In the genomic region with DNA sequence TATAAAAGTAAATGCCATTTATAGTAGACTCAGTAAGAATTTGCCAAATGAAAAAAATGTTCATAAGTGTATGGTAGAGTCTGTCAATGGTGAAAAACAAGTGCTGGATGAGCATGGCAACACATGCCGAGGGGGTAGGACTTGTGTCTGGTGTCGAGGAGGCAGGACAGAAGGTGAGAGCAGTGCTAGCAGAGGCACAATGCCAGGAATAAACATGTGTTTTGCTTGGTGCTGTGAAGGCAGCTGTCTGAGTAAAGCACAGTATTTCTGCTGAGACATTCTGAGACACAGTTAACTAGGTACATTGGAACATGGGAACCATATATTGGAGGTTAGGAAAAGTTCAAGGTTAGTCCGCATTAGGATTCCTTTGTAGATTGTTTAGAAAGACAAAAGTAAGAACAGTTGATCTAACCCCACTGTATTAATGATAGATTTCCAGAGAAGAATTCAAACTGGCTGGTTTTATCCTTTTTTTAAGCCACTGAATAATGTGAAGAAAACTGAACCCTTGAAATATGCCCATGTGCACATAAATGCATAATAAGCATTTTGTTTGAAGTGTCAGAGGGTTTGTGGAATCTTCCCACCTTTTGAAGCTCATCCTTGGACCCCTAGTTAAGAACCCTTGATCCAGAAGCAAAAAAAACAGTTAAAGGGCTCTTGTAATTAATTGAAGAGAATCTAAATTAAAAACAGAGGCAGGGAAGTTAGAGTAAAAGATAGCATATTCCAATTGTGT, we compare ENCODE assay signal across 1 cellular context.
TF ChIP-seq lines count a peak whose summit lies in the region.

No MANE protein-coding gene starts in this region.

TF ChIP-seq in HepG2, 621 proteins besides CTCF, POLR2A, EP300 and RAD21:
- TF ChIP-seq TARDBP (CRISPR knock-in tag; IDR thresholded peaks at IDR 0.05) (no peak), TCF12 (IDR thresholded peaks at IDR 0.05) (no peak), TCF12 (CRISPR knock-in tag; IDR thresholded peaks at IDR 0.05) (no peak), MAFF (IDR thresholded peaks at IDR 0.05; ENCODE audit: low read depth, low read length) (peak; percentile 81), MAFK (conservative IDR thresholded peaks at IDR 0.05 in 1 of 2, IDR thresholded peaks at IDR 0.05 in 1 of 2; ENCODE audit: low read length in 2 of 2) (peak; percentile 87)
